23 cellular contexts compared by ENCODE assay signal in genomic region chr11:71304491-71304890, GRCh38. TPM values are rescaled to one million over a fixed set of nuclear protein-coding genes. Genes with fewer than 3 reads are reported as not detected.
A peak's percentile ranks its signal among the peaks of the same experiment; 100 is the strongest.
DNase-seq lines count a peak whose midpoint lies in the region; ATAC-seq and TF ChIP-seq lines count a peak whose summit lies in the region.
"Had no signal": no experiment of that assay in that cellular context is flagged by ENCODE, and none has a peak within 500 bp of the region (broad histone marks: within the 10 kb centered on the region; RNA-seq: fewer than 3 reads in every experiment).

No MANE protein-coding gene starts in this region.

- no peak overlapping the region for H2BK5ac ChIP-seq in H9 (ENCODE audit: insufficient read length, low read length)

- no peaks in the 10 kb centered on the region for H3K23me2 ChIP-seq in H9 (ENCODE audit: insufficient read length, low read depth, low read length, poor library complexity, severe bottlenecking)

- peaks cover 10% of the 10 kb centered on the region for H3K27me3 Mint-ChIP-seq in H9 (ENCODE audit: low read depth)

- no peak overlapping the region for H3K14ac ChIP-seq in H9 (ENCODE audit: insufficient read depth, low read length)

- no peak overlapping the region for H3K9ac ChIP-seq in H9 (ENCODE audit: extremely low read depth, insufficient read length, low read length)
- H3K9ac ChIP-seq: KMS-11 had no signal

- H3K79me1 ChIP-seq in H9 (ENCODE audit: insufficient read depth, low read depth, low read length, poor library complexity, severe bottlenecking): no peaks in the 10 kb centered on the region

- no peak overlapping the region for H3T11ph ChIP-seq in H9 (ENCODE audit: low read length)

- no peak overlapping the region for H4K8ac ChIP-seq in H9 (replicated peaks; ENCODE audit: insufficient read length, low read depth, low read length)

- no peak overlapping the region for H2BK20ac ChIP-seq in H9 (ENCODE audit: low read depth, low read length, poor library complexity, severe bottlenecking)

- no peak overlapping the region for H2AK5ac ChIP-seq in H9 (ENCODE audit: insufficient read length, low read length)

- H4K5ac ChIP-seq in H9 (ENCODE audit: insufficient read length, low read depth, low read length): no peak overlapping the region

- no peak overlapping the region for H3K23ac ChIP-seq in H9 (ENCODE audit: insufficient read length, low read depth, low read length)

- DNase-seq in right atrium auricular region (ENCODE audit: low spot score) (peak; percentile 32), right cardiac atrium (no peak), coronary artery (ENCODE audit: low spot score) (peak; percentile 17), posterior vena cava (ENCODE audit: low spot score) (peak; percentile 14), ureter (ENCODE audit: low spot score) (peak; percentile 12), dedifferentiated amniotic fluid mesenchymal stem cell (ENCODE audit: extremely low spot score) (no peak), H9 (no peak), NCI-H510A treated with DMSO at 0.1 percent for 48 hours (lab: John Stamatoyannopoulos, UW) (no peak)
- DNase-seq: DMS53, GDM1, IMR-90, NCI-H1694, NCI-H2081, NCI-H2171, NCI-H345, NCI-H524 treated with DMSO at 0.1 percent for 48 hours, NCI-H82, Right ventricle myocardium superior had no signal

- no peak overlapping the region for H3K4me2 ChIP-seq in H9 (ENCODE audit: insufficient read depth, insufficient read length, low read length)
- H3K4me2 ChIP-seq: A549, GM23338, KMS-11 had no signal

- H3K27ac Mint-ChIP-seq in H9: no peak overlapping the region
- H3K27ac Mint-ChIP-seq: B cell, CD14-positive monocyte, GM23338 had no signal

- H3K27ac ChIP-seq in right atrium auricular region: no peak overlapping the region
- no peak overlapping the region for H3K27ac ChIP-seq in right cardiac atrium (ENCODE audit: low read length)
- H3K27ac ChIP-seq in coronary artery: no peak overlapping the region
- H3K27ac ChIP-seq in H9 (ENCODE audit: insufficient read length, low read depth, low read length): no peak overlapping the region
- H3K27ac ChIP-seq: KMS-11 had no signal

- H2BK12ac ChIP-seq in H9 (ENCODE audit: insufficient read length, low read depth, low read length): no peak overlapping the region

- H3K9me3 ChIP-seq in right atrium auricular region (no peaks in the 10 kb centered on the region), right cardiac atrium (ENCODE audit: control insufficient read depth, low read length) (no peaks in the 10 kb centered on the region), H9 (ENCODE audit: control insufficient read depth, low read depth, low read length) (no peaks in the 10 kb centered on the region)
- H3K9me3 ChIP-seq: A549 had no signal

- H3K56ac ChIP-seq in H9 (ENCODE audit: insufficient read length, low read depth, low read length): no peak overlapping the region

- no peak overlapping the region for H3K4me3 Mint-ChIP-seq in H9
- H3K4me3 Mint-ChIP-seq: B cell, CD14-positive monocyte, GM23338 had no signal

- no peak for TF ChIP-seq CTCF in right atrium auricular region (IDR thresholded peaks at IDR 0.05)
- TF ChIP-seq CTCF in coronary artery (IDR thresholded peaks at IDR 0.05): no peak
- no peak for TF ChIP-seq CTCF in H9 (conservative IDR thresholded peaks at IDR 0.05)

- no peaks in the 10 kb centered on the region for H3K36me3 ChIP-seq in right atrium auricular region

- H3K4me1 Mint-ChIP-seq in H9: no peaks in the 10 kb centered on the region
- H3K4me1 Mint-ChIP-seq: B cell, CD14-positive monocyte had no signal

- no peaks in the 10 kb centered on the region; a peak in 1 of 7 replicates for H3K36me3 Mint-ChIP-seq in H9 (ENCODE audit: insufficient read depth in 1 of 3, low read depth in 3 of 3)
- H3K36me3 Mint-ChIP-seq: CD14-positive monocyte had no signal

- no peaks in the 10 kb centered on the region for H3K79me2 ChIP-seq in H9 (ENCODE audit: insufficient read depth, low read length)

- H3K4me1 ChIP-seq in right atrium auricular region: no peaks in the 10 kb centered on the region
- no peaks in the 10 kb centered on the region for H3K4me1 ChIP-seq in right cardiac atrium (ENCODE audit: control insufficient read depth, insufficient read depth, low read length)
- H3K4me1 ChIP-seq in H9 (ENCODE audit: insufficient read depth, low read length): no peaks in the 10 kb centered on the region

- H3K18ac ChIP-seq in H9 (ENCODE audit: insufficient read length, low read depth, low read length): no peak overlapping the region

- peaks cover 0 to 3% of the 10 kb centered on the region in 2 experiments; a peak in 1 of 5 replicates for H3K9me3 Mint-ChIP-seq in H9
- H3K9me3 Mint-ChIP-seq: GM23338 had no signal

- WGBS in right cardiac atrium: 81% methylated on average over 3 of the region's 3 CpGs
- WGBS in H9 (ENCODE audit: extremely low coverage, insufficient read length, low lambda C conversion rate): no CpG with 5 or more reads among the region's 3 CpGs

- H2BK15ac ChIP-seq in H9 (ENCODE audit: low read depth, low read length): no peak overlapping the region

- H4K20me1 ChIP-seq in H9 (ENCODE audit: control insufficient read depth, insufficient read depth, insufficient read length): no peaks in the 10 kb centered on the region

- no peak overlapping the region for H3K4ac ChIP-seq in H9 (ENCODE audit: low read depth, low read length)

- H2AFZ ChIP-seq in H9 (ENCODE audit: low read length): no peak overlapping the region
- H2AFZ ChIP-seq: GM23338 had no signal

- H3K27me3 ChIP-seq in right atrium auricular region (no peaks in the 10 kb centered on the region), right cardiac atrium (ENCODE audit: control insufficient read depth, insufficient read depth) (no peaks in the 10 kb centered on the region), H9 (ENCODE audit: insufficient read depth, low read length) (no peaks in the 10 kb centered on the region)

- no peak overlapping the region for H3K4me3 ChIP-seq in right atrium auricular region
- no peak overlapping the region for H3K4me3 ChIP-seq in right cardiac atrium (ENCODE audit: low read length)
- no peak overlapping the region for H3K4me3 ChIP-seq in coronary artery
- H3K4me3 ChIP-seq: A549, GM23338 had no signal

- no peak overlapping the region for H2BK120ac ChIP-seq in H9 (ENCODE audit: low read depth, low read length, poor library complexity, severe bottlenecking)

- no peak for ATAC-seq in right cardiac atrium
- ATAC-seq: A549, GM23338 had no signal

- no peak overlapping the region for H4K91ac ChIP-seq in H9 (ENCODE audit: insufficient read length, low read depth, low read length)

- intact Hi-C loops in right cardiac atrium (cut with DNase I) (no loop called here), posterior vena cava (cut with DNase I) (no loop called here)

RNA-seq across cellular contexts. Expression of gene SHANK2, which starts 52.1 kb away (rescaled TPM):
- total RNA-seq in right atrium auricular region (under 1 TPM; 0.07 to 0.35 TPM), right cardiac atrium (under 1 TPM; 0.03 to 0.26 (median 0.13) TPM), posterior vena cava (under 1 TPM; 0.51 to 0.67 TPM), ureter (77.1 TPM), H9 (2021) (22.1 and 23.8 TPM in 2 replicates)
- polyA plus RNA-seq in right cardiac atrium: 0.23 TPM
- polyA plus RNA-seq: CD14-positive monocyte had no signal

Comparison
In these comparisons a context has a peak if more than half of its experiments do, and no peak if none do; other contexts are left out.
1. DNase-seq: peak in right atrium auricular region (single experiment), coronary artery (single experiment), posterior vena cava (single experiment) and ureter (single experiment); none in right cardiac atrium (0 of 3), dedifferentiated amniotic fluid mesenchymal stem cell (single experiment), H9 (single experiment) and NCI-H510A treated with DMSO at 0.1 percent for 48 hours (single experiment).
2. RNA of gene SHANK2, which starts 52.1 kb away (total RNA-seq): 77.1 TPM in ureter (single experiment) and 22.1 to 23.8 TPM in H9; 0.51 to 0.67 TPM in posterior vena cava, 0.07 to 0.35 TPM in right atrium auricular region and 0.03 to 0.26 TPM in right cardiac atrium; every median in the first group is over 10 times any median in the second.